ENCODE assay signal across 12 cellular contexts in the genomic region with DNA sequence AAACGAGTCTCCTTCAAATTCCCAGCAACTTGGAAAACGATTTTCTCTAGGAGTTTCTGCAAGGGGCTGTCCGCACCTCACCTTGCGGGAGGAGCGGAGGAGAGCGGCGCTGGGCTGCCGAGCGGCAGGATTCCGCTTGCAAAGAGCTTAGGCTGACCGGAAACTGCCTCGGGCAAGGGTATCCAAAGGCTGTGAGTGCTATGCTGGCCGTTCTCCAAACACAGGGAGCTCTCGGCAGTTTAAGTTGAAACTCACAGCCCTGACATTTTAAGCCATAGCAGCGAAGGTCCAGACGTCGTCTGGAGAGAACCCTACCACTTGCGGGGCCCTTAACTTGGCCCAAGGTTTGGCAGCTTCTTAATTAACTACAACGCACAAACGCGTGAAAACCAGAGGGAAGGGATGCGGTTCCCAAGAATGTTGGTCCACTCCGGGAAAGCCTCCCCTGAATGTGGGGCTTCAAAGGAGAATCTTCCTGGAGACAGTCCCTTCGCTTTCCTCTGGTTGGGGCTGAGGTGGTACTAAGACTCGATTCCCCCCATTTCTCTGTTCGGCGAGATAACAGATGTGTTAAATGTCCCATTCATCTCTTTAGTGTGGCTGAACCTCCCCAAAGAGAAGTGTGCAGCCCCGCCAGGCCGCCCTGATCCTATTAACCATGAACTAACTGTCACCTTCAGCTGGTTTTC. TPM values are rescaled to one million over a fixed set of nuclear protein-coding genes. Genes with fewer than 3 reads are reported as not detected.
DNase-seq lines count a peak whose midpoint lies in the region; ATAC-seq, FAIRE-seq and TF ChIP-seq lines count a peak whose summit lies in the region.
"Had no signal": no experiment of that assay in that cellular context is flagged by ENCODE, and none has a peak within 500 bp of the region (broad histone marks: within the 10 kb centered on the region; RNA-seq: fewer than 3 reads in every experiment).

No MANE protein-coding gene starts in this region.

- H2AFZ ChIP-seq in H9 (ENCODE audit: low read length) = no peak overlapping the region

- FAIRE-seq in HTR-8/SVneo (lab: Jason Lieb, UNC) = no peak

- H3K27ac ChIP-seq in H9 (ENCODE audit: insufficient read length, low read depth, low read length) = no peak overlapping the region

- H3K18ac ChIP-seq in H9 (ENCODE audit: insufficient read length, low read depth, low read length) = no peak overlapping the region

- H3K27me3 Mint-ChIP-seq in H9 (ENCODE audit: low read depth) = peaks cover 100% of the 10 kb centered on the region
- H3K27me3 Mint-ChIP-seq in memory B cell = peaks cover 39% of the 10 kb centered on the region

- H3T11ph ChIP-seq in H9 (ENCODE audit: low read length) = no peak overlapping the region

- no peak overlapping the region for H3K4ac ChIP-seq in H9 (ENCODE audit: low read depth, low read length)

- H3K56ac ChIP-seq in H9 (ENCODE audit: insufficient read length, low read depth, low read length) = no peak overlapping the region

- H4K5ac ChIP-seq in H9 (ENCODE audit: insufficient read length, low read depth, low read length) = no peak overlapping the region

- no peak overlapping the region for H3K14ac ChIP-seq in H9 (ENCODE audit: insufficient read depth, low read length)

- H2BK5ac ChIP-seq in H9 (ENCODE audit: insufficient read length, low read length) = no peak overlapping the region

- H2BK20ac ChIP-seq in H9 (ENCODE audit: low read depth, low read length, poor library complexity, severe bottlenecking) = no peak overlapping the region

- H3K4me1 Mint-ChIP-seq in H9 (peaks cover 65 to 82% of the 10 kb centered on the region in 2 experiments), memory B cell (no peaks in the 10 kb centered on the region)

- H2BK15ac ChIP-seq in H9 (ENCODE audit: low read depth, low read length) = no peak overlapping the region

- peaks cover 0 to 4% of the 10 kb centered on the region in 2 experiments; a peak in 1 of 5 replicates for H3K9me3 Mint-ChIP-seq in H9
- peaks cover 1% of the 10 kb centered on the region for H3K9me3 Mint-ChIP-seq in memory B cell

- H3K9me3 ChIP-seq in H9 (ENCODE audit: control insufficient read depth, low read depth, low read length) = no peaks in the 10 kb centered on the region

- peaks cover 8% of the 10 kb centered on the region for H3K23me2 ChIP-seq in H9 (ENCODE audit: insufficient read length, low read depth, low read length, poor library complexity, severe bottlenecking)

- H2BK120ac ChIP-seq in H9 (ENCODE audit: low read depth, low read length, poor library complexity, severe bottlenecking) = no peak overlapping the region

- DNase-seq in DMS79 (lab: John Stamatoyannopoulos, UW) = peak; percentile 20
- peak; percentile 80 for DNase-seq in H9
- DNase-seq in memory B cell (ENCODE audit: low spot score in 2 of 2) = no peak
- no peak for DNase-seq in nucleus accumbens (lab: John Stamatoyannopoulos, UW)
- no peak for DNase-seq in HTR-8/SVneo (ENCODE audit: insufficient read length, low spot score)
- DNase-seq: mammary epithelial cell; NCI-H446 treated with DMSO at 0.1 percent for 48 hours; stimulated activated CD4-positive, alpha-beta T cell treated with anti-CD3 and anti-CD28 coated beads, Interleukin-4, amount 100 ng/mL, for 1 hour had no signal

- H4K91ac ChIP-seq in H9 (ENCODE audit: insufficient read length, low read depth, low read length) = no peak overlapping the region

- H3K79me2 ChIP-seq in H9 (ENCODE audit: insufficient read depth, low read length) = no peaks in the 10 kb centered on the region

- H3K27me3 ChIP-seq in H9 (ENCODE audit: insufficient read depth, low read length) = peaks cover 89% of the 10 kb centered on the region

- H4K20me1 ChIP-seq in H9 (ENCODE audit: control insufficient read depth, insufficient read depth, insufficient read length) = peaks cover 6% of the 10 kb centered on the region

- H3K27ac Mint-ChIP-seq in H9 = no peak overlapping the region
- peak overlapping the region; percentile 13 for H3K27ac Mint-ChIP-seq in memory B cell

- H4K8ac ChIP-seq in H9 (replicated peaks; ENCODE audit: insufficient read length, low read depth, low read length) = no peak overlapping the region

- no peak overlapping the region for H3K9ac ChIP-seq in H9 (ENCODE audit: extremely low read depth, insufficient read length, low read length)

- no peak overlapping the region for H2BK12ac ChIP-seq in H9 (ENCODE audit: insufficient read length, low read depth, low read length)

- H2AK5ac ChIP-seq in H9 (ENCODE audit: insufficient read length, low read length) = no peak overlapping the region

- H3K4me3 Mint-ChIP-seq in H9 (peak overlapping the region; percentile 7 to 91; a peak in 4 of 5 replicates), memory B cell (no peak overlapping the region)

- H3K36me3 Mint-ChIP-seq in H9 (ENCODE audit: insufficient read depth in 1 of 3, low read depth in 3 of 3) = no peaks in the 10 kb centered on the region; a peak in 2 of 7 replicates
- H3K36me3 Mint-ChIP-seq in memory B cell = peaks cover 2% of the 10 kb centered on the region

- H3K4me2 ChIP-seq in H9 (ENCODE audit: insufficient read depth, insufficient read length, low read length) = peak overlapping the region; percentile 51

- no peak overlapping the region for H3K23ac ChIP-seq in H9 (ENCODE audit: insufficient read length, low read depth, low read length)

- no CpG with 5 or more reads among the region's 29 CpGs for WGBS in H9 (ENCODE audit: extremely low coverage, insufficient read length, low lambda C conversion rate)

- TF ChIP-seq CTCF in H9 (conservative IDR thresholded peaks at IDR 0.05) = no peak

- ATAC-seq in SK-N-SH treated with all-trans-retinoic acid at 6 μM for 48 hours (peak; percentile 66), memory B cell (ENCODE audit: low read depth) (no peak), GM21360 (IDR thresholded peaks at IDR 0.05; ENCODE audit: unreplicated experiment) (no peak), GM21528 (IDR thresholded peaks at IDR 0.05; ENCODE audit: low FRiP score, unreplicated experiment) (no peak)

- no peaks in the 10 kb centered on the region for H3K79me1 ChIP-seq in H9 (ENCODE audit: insufficient read depth, low read depth, low read length, poor library complexity, severe bottlenecking)

- peaks cover 4% of the 10 kb centered on the region; the same call in 1 of the 2 replicates for H3K4me1 ChIP-seq in H9 (ENCODE audit: insufficient read depth, low read length)

TF ChIP-seq in SK-N-SH treated with all-trans-retinoic acid at 6 μM for 48 hours, 23 proteins besides CTCF, POLR2A, EP300 and RAD21 (continues in another document):
- TF ChIP-seq ISL1 (CRISPR knock-in tag; IDR thresholded peaks at IDR 0.05) = no peak
- TF ChIP-seq ESRRG (CRISPR knock-in tag; IDR thresholded peaks at IDR 0.05) = no peak
- TF ChIP-seq RARB (CRISPR knock-in tag; IDR thresholded peaks at IDR 0.05) = no peak
- TF ChIP-seq ZFP30 (CRISPR knock-in tag; IDR thresholded peaks at IDR 0.05) = no peak
- TF ChIP-seq, protein P1, sequence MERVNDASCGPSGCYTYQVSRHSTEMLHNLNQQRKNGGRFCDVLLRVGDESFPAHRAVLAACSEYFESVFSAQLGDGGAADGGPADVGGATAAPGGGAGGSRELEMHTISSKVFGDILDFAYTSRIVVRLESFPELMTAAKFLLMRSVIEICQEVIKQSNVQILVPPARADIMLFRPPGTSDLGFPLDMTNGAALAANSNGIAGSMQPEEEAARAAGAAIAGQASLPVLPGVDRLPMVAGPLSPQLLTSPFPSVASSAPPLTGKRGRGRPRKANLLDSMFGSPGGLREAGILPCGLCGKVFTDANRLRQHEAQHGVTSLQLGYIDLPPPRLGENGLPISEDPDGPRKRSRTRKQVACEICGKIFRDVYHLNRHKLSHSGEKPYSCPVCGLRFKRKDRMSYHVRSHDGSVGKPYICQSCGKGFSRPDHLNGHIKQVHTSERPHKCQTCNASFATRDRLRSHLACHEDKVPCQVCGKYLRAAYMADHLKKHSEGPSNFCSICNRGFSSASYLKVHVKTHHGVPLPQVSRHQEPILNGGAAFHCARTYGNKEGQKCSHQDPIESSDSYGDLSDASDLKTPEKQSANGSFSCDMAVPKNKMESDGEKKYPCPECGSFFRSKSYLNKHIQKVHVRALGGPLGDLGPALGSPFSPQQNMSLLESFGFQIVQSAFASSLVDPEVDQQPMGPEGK (CRISPR knock-in tag; IDR thresholded peaks at IDR 0.05; ENCODE audit: borderline replicate concordance) = no peak
- no peak for TF ChIP-seq BACH2 (CRISPR knock-in tag; IDR thresholded peaks at IDR 0.05; ENCODE audit: borderline replicate concordance)
- no peak for TF ChIP-seq ARNTL (CRISPR knock-in tag; IDR thresholded peaks at IDR 0.05; ENCODE audit: borderline replicate concordance, low read depth)
- no peak for TF ChIP-seq CREB5 (CRISPR knock-in tag; IDR thresholded peaks at IDR 0.05; ENCODE audit: low read depth)
- TF ChIP-seq PPARA (CRISPR knock-in tag; IDR thresholded peaks at IDR 0.05; ENCODE audit: borderline replicate concordance) = no peak
- TF ChIP-seq CSDC2 (CRISPR knock-in tag; IDR thresholded peaks at IDR 0.05) = no peak
- no peak for TF ChIP-seq ZFP3 (CRISPR knock-in tag; IDR thresholded peaks at IDR 0.05)
- TF ChIP-seq, protein P2, sequence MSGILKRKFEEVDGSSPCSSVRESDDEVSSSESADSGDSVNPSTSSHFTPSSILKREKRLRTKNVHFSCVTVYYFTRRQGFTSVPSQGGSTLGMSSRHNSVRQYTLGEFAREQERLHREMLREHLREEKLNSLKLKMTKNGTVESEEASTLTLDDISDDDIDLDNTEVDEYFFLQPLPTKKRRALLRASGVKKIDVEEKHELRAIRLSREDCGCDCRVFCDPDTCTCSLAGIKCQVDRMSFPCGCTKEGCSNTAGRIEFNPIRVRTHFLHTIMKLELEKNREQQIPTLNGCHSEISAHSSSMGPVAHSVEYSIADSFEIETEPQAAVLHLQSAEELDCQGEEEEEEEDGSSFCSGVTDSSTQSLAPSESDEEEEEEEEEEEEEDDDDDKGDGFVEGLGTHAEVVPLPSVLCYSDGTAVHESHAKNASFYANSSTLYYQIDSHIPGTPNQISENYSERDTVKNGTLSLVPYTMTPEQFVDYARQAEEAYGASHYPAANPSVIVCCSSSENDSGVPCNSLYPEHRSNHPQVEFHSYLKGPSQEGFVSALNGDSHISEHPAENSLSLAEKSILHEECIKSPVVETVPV (CRISPR knock-in tag; IDR thresholded peaks at IDR 0.05) = no peak

RNA-seq across cellular contexts. Expression of gene DBX1, which starts 1.1 kb away (rescaled TPM):
- total RNA-seq in H9 (2021) = 0.15 TPM in 1 of 2 replicates, not detected in the other
- total RNA-seq: mammary epithelial cell, pulmonary artery endothelial cell had no signal

Comparison
In these comparisons a context has a peak if more than half of its experiments do, and no peak if none do; other contexts are left out.
1. DNase-seq: peak in DMS79 (single experiment) and H9 (single experiment); none in memory B cell (0 of 2), nucleus accumbens (0 of 56) and HTR-8/SVneo (single experiment).